12 cellular contexts compared by ENCODE assay signal in the genomic region with DNA sequence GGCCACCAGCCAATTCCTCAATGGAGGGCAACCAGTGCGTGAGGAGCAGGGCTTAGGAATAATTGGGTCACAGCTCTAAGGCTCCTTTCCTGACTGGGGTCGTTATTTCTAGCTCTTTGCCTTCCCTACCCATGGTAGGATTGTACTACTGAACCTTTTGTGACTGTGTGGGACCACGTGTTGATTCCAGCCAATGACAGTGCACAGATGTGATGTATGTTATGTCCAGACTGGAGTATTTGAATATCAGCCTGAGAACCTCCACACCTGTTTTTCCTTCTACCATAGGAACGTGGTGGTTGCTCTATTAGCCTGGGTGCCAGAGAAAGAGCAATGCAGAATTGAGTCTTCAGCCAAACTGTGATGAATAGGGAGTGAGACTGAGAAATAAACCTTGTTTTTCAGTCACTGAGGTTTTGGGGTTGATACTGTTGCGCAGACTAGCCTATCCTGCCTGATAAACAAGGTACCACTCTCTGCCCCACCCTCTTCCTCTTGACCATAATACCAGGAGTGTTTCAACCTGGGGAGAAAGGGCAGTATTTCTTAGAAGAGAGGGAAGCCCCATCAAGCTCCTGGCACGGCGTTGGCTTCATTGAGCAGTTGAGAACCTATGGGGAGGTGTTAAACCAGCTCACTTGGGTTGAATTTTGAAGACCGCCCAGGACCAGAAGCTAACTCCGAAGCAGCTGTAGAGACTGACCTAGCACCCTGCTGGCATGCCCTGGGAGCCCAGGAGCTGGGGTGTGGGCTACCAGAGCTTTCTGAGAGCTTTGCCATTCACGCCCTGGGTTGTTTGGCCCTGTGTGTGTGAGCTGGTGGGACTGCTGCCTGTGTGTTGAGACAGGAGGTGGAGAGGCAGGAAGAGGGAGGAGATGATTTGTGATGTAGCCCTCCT.
DNase-seq lines count a peak whose midpoint lies in the region; ATAC-seq and TF ChIP-seq lines count a peak whose summit lies in the region.
"Had no signal": no experiment of that assay in that cellular context is flagged by ENCODE, and none has a peak within 500 bp of the region (broad histone marks: within the 10 kb centered on the region; RNA-seq: fewer than 3 reads in every experiment).

No MANE protein-coding gene starts in this region.

- peak overlapping the region; percentile 91 to 97 for H3K27ac Mint-ChIP-seq in natural killer cell
- H3K27ac Mint-ChIP-seq: GM23338 had no signal

- H3K27me3 ChIP-seq in psoas muscle (ENCODE audit: insufficient read depth in 3 of 3, low read length in 2 of 3) (no peaks in the 10 kb centered on the region), osteoblast (ENCODE audit: insufficient read depth, low read length) (peaks cover 38% of the 10 kb centered on the region)

- H3K9me3 ChIP-seq in HEK293 (ENCODE audit: control insufficient read depth, insufficient read depth, low read depth, low read length) (no peaks in the 10 kb centered on the region), psoas muscle (no peaks in the 10 kb centered on the region), osteoblast (ENCODE audit: low read depth, low read length) (no peaks in the 10 kb centered on the region)
- H3K9me3 ChIP-seq: esophagus muscularis mucosa had no signal

- 0 out of 2 replicates have a peak, but pooled peaks cover 4% of the 10 kb centered on the region for H3K4me1 ChIP-seq in HEK293 (ENCODE audit: control insufficient read depth, insufficient read depth, low read length)
- no peaks in the 10 kb centered on the region for H3K4me1 ChIP-seq in psoas muscle
- peaks cover 9% of the 10 kb centered on the region for H3K4me1 ChIP-seq in osteoblast (ENCODE audit: insufficient read depth, low read length)
- H3K4me1 ChIP-seq: esophagus muscularis mucosa had no signal

- H3K27me3 Mint-ChIP-seq in natural killer cell (ENCODE audit: low read depth in 2 of 2): no peaks in the 10 kb centered on the region

- CTCF ChIA-PET in HEK293 (lab: Yijun Ruan, JAX): interaction anchor here (0.6 to 3.5 kb wide), 6 partner anchors 9 to 320 kb away, joined by 3 to 27 read pairs (median 6); no protein-coding TSS in a partner anchor

- H3K4me1 Mint-ChIP-seq in natural killer cell: peaks cover 67 to 76% of the 10 kb centered on the region in 2 donors

- WGBS in psoas muscle, 3 donors: 75 to 78% (median 75%) methylated on average over 10 of the region's 10 CpGs

- POLR2A ChIA-PET in HEK293 (lab: Yijun Ruan, JAX): no interaction called here

- H3K27ac ChIP-seq in HEK293 (ENCODE audit: extremely low read depth, low read depth, low read length): no peak overlapping the region
- H3K27ac ChIP-seq in psoas muscle: no peak overlapping the region
- H3K27ac ChIP-seq in osteoblast (ENCODE audit: low read depth, low read length): no peak overlapping the region
- H3K27ac ChIP-seq: esophagus muscularis mucosa, KMS-11 had no signal

- peak; percentile 48 to 71 (median 50) for ATAC-seq in natural killer cell
- no peak for ATAC-seq in psoas muscle
- ATAC-seq: GM23338 had no signal

- no peaks in the 10 kb centered on the region for H3K79me2 ChIP-seq in osteoblast (ENCODE audit: insufficient read depth, low read length)

- DNase-seq in RPMI7951 (ENCODE audit: low read depth) (peak; percentile 34), natural killer cell (peak; percentile 59), psoas muscle (no peak), osteoblast (ENCODE audit: insufficient read length, low spot score, missing footprints) (no peak), mucosa of gallbladder (ENCODE audit: low spot score) (no peak)
- DNase-seq in activated effector memory CD4-positive, alpha-beta T cell treated with anti-CD3 and anti-CD28 coated beads, Interleukin-2, amount 50 U/mL, for 16 hours: peak; percentile 68
- DNase-seq in effector CD8-positive, alpha-beta T cell (lab: John Stamatoyannopoulos, UW): no peak
- DNase-seq: NCI-H2029 treated with DMSO at 0.1 percent for 48 hours had no signal

- TF ChIP-seq CTCF in HEK293 (tag by site-specific recombination; IDR thresholded peaks at IDR 0.05) (no peak), natural killer cell (IDR thresholded peaks at IDR 0.05) (no peak), psoas muscle (IDR thresholded peaks at IDR 0.05) (no peak), osteoblast (IDR thresholded peaks at IDR 0.05; ENCODE audit: extremely low read depth, low read depth, low read length) (no peak)

- intact Hi-C loops in natural killer cell (cut with micrococcal nuclease): loop anchor here (1.0 kb wide), 1 partner anchor 23 kb away; no protein-coding TSS in a partner anchor
- intact Hi-C loops in psoas muscle (cut with DNase I): no loop called here

- no peak overlapping the region for H2AFZ ChIP-seq in osteoblast (ENCODE audit: low read length)
- H2AFZ ChIP-seq: GM23338 had no signal

- no peaks in the 10 kb centered on the region for H3K9me3 Mint-ChIP-seq in natural killer cell

- H3K4me2 ChIP-seq in osteoblast (ENCODE audit: insufficient read depth, low read length): no peak overlapping the region
- H3K4me2 ChIP-seq: GM23338, KMS-11 had no signal

- no peaks in the 10 kb centered on the region for H4K20me1 ChIP-seq in osteoblast (ENCODE audit: insufficient read depth, low read length)

- H3K36me3 ChIP-seq in HEK293 (ENCODE audit: control insufficient read depth in 2 of 2, insufficient read depth in 1 of 2, low read length in 2 of 2): no peaks in the 10 kb centered on the region
- H3K36me3 ChIP-seq in psoas muscle (ENCODE audit: insufficient read depth in 1 of 2, low read depth in 1 of 2): no peaks in the 10 kb centered on the region
- H3K36me3 ChIP-seq in osteoblast (ENCODE audit: insufficient read depth, low read length): no peaks in the 10 kb centered on the region
- H3K36me3 ChIP-seq: esophagus muscularis mucosa had no signal

- peak overlapping the region; percentile 61 for H3K4me3 Mint-ChIP-seq in natural killer cell
- H3K4me3 Mint-ChIP-seq: GM23338 had no signal

- H3K4me3 ChIP-seq in HEK293 (ENCODE audit: low read depth, low read length): no peak overlapping the region
- H3K4me3 ChIP-seq in psoas muscle: no peak overlapping the region
- H3K4me3 ChIP-seq in osteoblast (ENCODE audit: insufficient read depth, low read length): no peak overlapping the region
- H3K4me3 ChIP-seq: esophagus muscularis mucosa, GM23338 had no signal

- H3K36me3 Mint-ChIP-seq in natural killer cell: no peaks in the 10 kb centered on the region

TF ChIP-seq in HEK293, 187 proteins besides CTCF, POLR2A, EP300 and RAD21:
- TF ChIP-seq ZFP3 (tag by site-specific recombination; IDR thresholded peaks at IDR 0.05; ENCODE audit: low read depth) (no peak), KLF7 (tag by site-specific recombination; IDR thresholded peaks at IDR 0.05; ENCODE audit: borderline replicate concordance) (no peak), ZFP69B (tag by site-specific recombination; IDR thresholded peaks at IDR 0.05) (no peak), ZBTB8A (tag by site-specific recombination; IDR thresholded peaks at IDR 0.05) (no peak), ZNF791 (tag by site-specific recombination; IDR thresholded peaks at IDR 0.05) (no peak), SCRT2 (tag by site-specific recombination; IDR thresholded peaks at IDR 0.05) (0 out of 2 replicates have a peak, but pooled peaks have one; percentile 15)

Comparison
In these comparisons a context has a peak if more than half of its experiments do, and no peak if none do; other contexts are left out.
1. DNase-seq: peak in RPMI7951 (single experiment), activated effector memory CD4-positive, alpha-beta T cell treated with anti-CD3 and anti-CD28 coated beads, Interleukin-2, amount 50 U/mL, for 16 hours (single experiment) and natural killer cell (single experiment); none in psoas muscle (0 of 2), osteoblast (single experiment), mucosa of gallbladder (single experiment) and effector CD8-positive, alpha-beta T cell (single experiment).
2. ATAC-seq: peak in natural killer cell (3 of 3); none in psoas muscle (0 of 4).